Comparison of ENCODE assay signal across 17 cellular contexts in the genomic region with DNA sequence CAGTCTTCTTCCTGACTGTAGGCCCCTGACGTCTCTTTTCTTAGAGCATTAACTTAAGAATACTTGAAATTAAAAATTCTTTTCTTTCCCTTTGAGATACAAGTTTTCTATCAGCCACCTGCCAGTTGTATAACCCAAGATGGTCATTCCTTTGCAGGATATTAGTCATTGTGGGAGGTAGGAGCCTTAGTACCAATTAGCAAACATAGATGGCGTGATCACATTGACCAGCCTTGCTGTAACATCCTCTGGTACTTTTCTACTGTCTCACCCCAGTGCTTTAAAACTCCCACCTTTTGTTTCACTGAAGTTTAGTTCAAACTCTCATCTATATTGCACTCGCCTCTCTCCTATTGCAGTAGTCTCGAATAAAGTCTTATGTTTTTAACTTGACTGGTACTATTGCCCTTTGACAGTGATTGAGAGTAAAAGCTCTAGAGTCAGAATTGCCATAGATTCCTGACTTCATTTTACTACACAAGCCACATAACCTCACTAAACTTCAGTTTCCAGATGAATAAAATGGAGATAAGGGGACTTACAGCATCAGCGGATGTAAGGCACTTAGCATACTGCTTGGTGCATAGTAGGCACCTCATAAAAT.
A peak's percentile ranks its signal among the peaks of the same experiment; 100 is the strongest.
DNase-seq lines count a peak whose midpoint lies in the region; ATAC-seq lines count a peak whose summit lies in the region.
"Had no signal": no experiment of that assay in that cellular context is flagged by ENCODE, and none has a peak within 500 bp of the region (broad histone marks: within the 10 kb centered on the region; RNA-seq: fewer than 3 reads in every experiment).

No MANE protein-coding gene starts in this region.

- peaks cover 27% of the 10 kb centered on the region for H3K36me3 Mint-ChIP-seq in activated T-helper 17 cell treated with anti-CD3 and anti-CD28 coated beads, Interleukin-2, amount 50 U/mL, for 72 hours (ENCODE audit: low read depth)
- peaks cover 24% of the 10 kb centered on the region for H3K36me3 Mint-ChIP-seq in stimulated activated effector memory CD8-positive, alpha-beta T cell treated with anti-CD3 and anti-CD28 coated beads, Interleukin-12 subunit alpha, Interleukin-12 subunit beta, amount 100 ng/mL, for 72 hours
- H3K36me3 Mint-ChIP-seq in activated T-cell treated with anti-CD3 and anti-CD28 coated beads, Interleukin-2, amount 50 U/mL, for 4 hours (ENCODE audit: insufficient read depth), result peaks cover 33% of the 10 kb centered on the region

- DNase-seq in stimulated activated effector memory CD8-positive, alpha-beta T cell treated with anti-CD3 and anti-CD28 coated beads, Interleukin-12 subunit alpha, Interleukin-12 subunit beta, amount 100 ng/mL, for 72 hours (ENCODE audit: low spot score in 2 of 2), result no peak
- DNase-seq in middle frontal gyrus (ENCODE audit: extremely low spot score, low spot score), result no peak
- DNase-seq in activated T-cell treated with anti-CD3 and anti-CD28 coated beads, Interleukin-2, amount 50 U/mL, for 4 hours, result no peak
- DNase-seq: ACHN, DND-41, H9, MV-4-11, NCI-H1417, NCI-H187 treated with DMSO at 0.1 percent for 48 hours, NCI-H226, NCI-H524, NCI-H82, T-helper 1 cell had no signal

- peaks cover 4% of the 10 kb centered on the region for H3K4me1 Mint-ChIP-seq in activated T-helper 17 cell treated with anti-CD3 and anti-CD28 coated beads, Interleukin-2, amount 50 U/mL, for 72 hours
- peaks cover 33% of the 10 kb centered on the region for H3K4me1 Mint-ChIP-seq in stimulated activated effector memory CD8-positive, alpha-beta T cell treated with anti-CD3 and anti-CD28 coated beads, Interleukin-12 subunit alpha, Interleukin-12 subunit beta, amount 100 ng/mL, for 72 hours
- H3K4me1 Mint-ChIP-seq in activated T-cell treated with anti-CD3 and anti-CD28 coated beads, Interleukin-2, amount 50 U/mL, for 4 hours (ENCODE audit: low read depth), result no peaks in the 10 kb centered on the region
- H3K4me1 Mint-ChIP-seq: H9 had no signal

- H3K27ac Mint-ChIP-seq in activated T-helper 17 cell treated with anti-CD3 and anti-CD28 coated beads, Interleukin-2, amount 50 U/mL, for 72 hours, result no peak overlapping the region
- no peak overlapping the region for H3K27ac Mint-ChIP-seq in stimulated activated effector memory CD8-positive, alpha-beta T cell treated with anti-CD3 and anti-CD28 coated beads, Interleukin-12 subunit alpha, Interleukin-12 subunit beta, amount 100 ng/mL, for 72 hours
- H3K27ac Mint-ChIP-seq: H9 had no signal

- no peaks in the 10 kb centered on the region for H3K27me3 Mint-ChIP-seq in activated T-helper 17 cell treated with anti-CD3 and anti-CD28 coated beads, Interleukin-2, amount 50 U/mL, for 72 hours
- no peaks in the 10 kb centered on the region for H3K27me3 Mint-ChIP-seq in activated T-cell treated with anti-CD3 and anti-CD28 coated beads, Interleukin-2, amount 50 U/mL, for 4 hours (ENCODE audit: low read depth)

- no peaks in the 10 kb centered on the region for H3K9me3 Mint-ChIP-seq in activated T-helper 17 cell treated with anti-CD3 and anti-CD28 coated beads, Interleukin-2, amount 50 U/mL, for 72 hours
- H3K9me3 Mint-ChIP-seq in stimulated activated effector memory CD8-positive, alpha-beta T cell treated with anti-CD3 and anti-CD28 coated beads, Interleukin-12 subunit alpha, Interleukin-12 subunit beta, amount 100 ng/mL, for 72 hours, result no peaks in the 10 kb centered on the region
- H3K9me3 Mint-ChIP-seq in activated T-cell treated with anti-CD3 and anti-CD28 coated beads, Interleukin-2, amount 50 U/mL, for 4 hours, result peaks cover 6% of the 10 kb centered on the region

- ATAC-seq in GM18502 (IDR thresholded peaks at IDR 0.05; ENCODE audit: poor library complexity, unreplicated experiment) (peak; percentile 69), HG02759 (IDR thresholded peaks at IDR 0.05; ENCODE audit: unreplicated experiment) (peak; percentile 40), GM19324 (IDR thresholded peaks at IDR 0.05; ENCODE audit: low FRiP score, unreplicated experiment) (no peak)
- peak; percentile 51 for ATAC-seq in activated T-helper 17 cell treated with anti-CD3 and anti-CD28 coated beads, Interleukin-2, amount 50 U/mL, for 72 hours (replicated peaks)
- ATAC-seq in stimulated activated effector memory CD8-positive, alpha-beta T cell treated with anti-CD3 and anti-CD28 coated beads, Interleukin-12 subunit alpha, Interleukin-12 subunit beta, amount 100 ng/mL, for 72 hours, result peak; percentile 61
- ATAC-seq in activated T-cell treated with anti-CD3 and anti-CD28 coated beads, Interleukin-2, amount 50 U/mL, for 4 hours, result no peak

- no peak overlapping the region for H3K4me3 Mint-ChIP-seq in activated T-helper 17 cell treated with anti-CD3 and anti-CD28 coated beads, Interleukin-2, amount 50 U/mL, for 72 hours
- no peak overlapping the region for H3K4me3 Mint-ChIP-seq in stimulated activated effector memory CD8-positive, alpha-beta T cell treated with anti-CD3 and anti-CD28 coated beads, Interleukin-12 subunit alpha, Interleukin-12 subunit beta, amount 100 ng/mL, for 72 hours
- H3K4me3 Mint-ChIP-seq in activated T-cell treated with anti-CD3 and anti-CD28 coated beads, Interleukin-2, amount 50 U/mL, for 4 hours, result no peak overlapping the region
- H3K4me3 Mint-ChIP-seq: H9 had no signal

Comparison
In these comparisons a context has a peak if more than half of its experiments do, and no peak if none do; other contexts are left out.
1. ATAC-seq: peak in GM18502 (single experiment), HG02759 (single experiment), activated T-helper 17 cell treated with anti-CD3 and anti-CD28 coated beads, Interleukin-2, amount 50 U/mL, for 72 hours (single experiment) and stimulated activated effector memory CD8-positive, alpha-beta T cell treated with anti-CD3 and anti-CD28 coated beads, Interleukin-12 subunit alpha, Interleukin-12 subunit beta, amount 100 ng/mL, for 72 hours (single experiment); none in activated T-cell treated with anti-CD3 and anti-CD28 coated beads, Interleukin-2, amount 50 U/mL, for 4 hours (0 of 2) and GM19324 (single experiment).